4 cellular contexts compared by ENCODE assay signal in the genomic region with DNA sequence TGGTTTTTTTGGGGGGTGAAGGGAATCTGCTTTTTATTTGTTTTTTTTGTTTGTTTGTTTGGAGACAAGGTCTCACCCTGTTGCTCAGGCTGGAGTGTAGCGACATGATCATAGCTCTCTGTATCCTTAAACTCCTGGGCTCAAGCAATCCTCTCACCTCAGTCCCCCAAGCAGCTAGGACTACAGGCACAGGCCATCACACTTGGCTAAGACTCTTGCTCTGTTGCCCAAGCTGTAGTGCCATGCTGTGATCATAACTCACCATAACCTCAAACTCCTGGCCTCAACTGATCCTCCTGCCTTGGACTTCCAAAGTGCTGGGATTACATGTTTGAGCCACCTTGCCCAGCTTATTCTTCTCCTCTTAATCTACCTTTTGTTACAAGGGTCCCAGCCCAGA.
TF ChIP-seq lines count a peak whose summit lies in the region.

No MANE protein-coding gene starts in this region.

TF ChIP-seq in SK-N-SH treated with all-trans-retinoic acid at 6 μM for 48 hours, 23 proteins besides CTCF, POLR2A, EP300 and RAD21:
- TF ChIP-seq ISL1 (CRISPR knock-in tag; IDR thresholded peaks at IDR 0.05) (no peak), RARB (CRISPR knock-in tag; IDR thresholded peaks at IDR 0.05) (no peak), CSRNP3 (CRISPR knock-in tag; IDR thresholded peaks at IDR 0.05) (no peak), ZNF70 (CRISPR knock-in tag; IDR thresholded peaks at IDR 0.05) (no peak), PPARA (CRISPR knock-in tag; IDR thresholded peaks at IDR 0.05; ENCODE audit: borderline replicate concordance) (no peak), PATZ1 (CRISPR knock-in tag; IDR thresholded peaks at IDR 0.05; ENCODE audit: borderline replicate concordance) (no peak), GLIS3 (CRISPR knock-in tag; IDR thresholded peaks at IDR 0.05) (no peak), BACH2 (CRISPR knock-in tag; IDR thresholded peaks at IDR 0.05; ENCODE audit: borderline replicate concordance) (no peak), CSDC2 (CRISPR knock-in tag; IDR thresholded peaks at IDR 0.05) (no peak), ZC3H10 (CRISPR knock-in tag; IDR thresholded peaks at IDR 0.05) (no peak), TOX (CRISPR knock-in tag; IDR thresholded peaks at IDR 0.05; ENCODE audit: borderline replicate concordance) (no peak)

TF ChIP-seq in SK-N-SH, 30 proteins besides CTCF, POLR2A, EP300 and RAD21 (continues in another document):
- TF ChIP-seq TCF12 (IDR thresholded peaks at IDR 0.05): no peak
- TF ChIP-seq USF1 (IDR thresholded peaks at IDR 0.05; ENCODE audit: borderline replicate concordance, low read depth): no peak
- TF ChIP-seq, protein P1, sequence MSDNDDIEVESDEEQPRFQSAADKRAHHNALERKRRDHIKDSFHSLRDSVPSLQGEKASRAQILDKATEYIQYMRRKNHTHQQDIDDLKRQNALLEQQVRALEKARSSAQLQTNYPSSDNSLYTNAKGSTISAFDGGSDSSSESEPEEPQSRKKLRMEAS (IDR thresholded peaks at IDR 0.05; ENCODE audit: low read depth): no peak
- no peak for TF ChIP-seq RXRA (IDR thresholded peaks at IDR 0.05; ENCODE audit: borderline replicate concordance, low read depth)
- TF ChIP-seq, protein P2, sequence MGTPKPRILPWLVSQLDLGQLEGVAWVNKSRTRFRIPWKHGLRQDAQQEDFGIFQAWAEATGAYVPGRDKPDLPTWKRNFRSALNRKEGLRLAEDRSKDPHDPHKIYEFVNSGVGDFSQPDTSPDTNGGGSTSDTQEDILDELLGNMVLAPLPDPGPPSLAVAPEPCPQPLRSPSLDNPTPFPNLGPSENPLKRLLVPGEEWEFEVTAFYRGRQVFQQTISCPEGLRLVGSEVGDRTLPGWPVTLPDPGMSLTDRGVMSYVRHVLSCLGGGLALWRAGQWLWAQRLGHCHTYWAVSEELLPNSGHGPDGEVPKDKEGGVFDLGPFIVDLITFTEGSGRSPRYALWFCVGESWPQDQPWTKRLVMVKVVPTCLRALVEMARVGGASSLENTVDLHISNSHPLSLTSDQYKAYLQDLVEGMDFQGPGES (IDR thresholded peaks at IDR 0.05; ENCODE audit: low read depth, low read length): no peak
- TF ChIP-seq NRF1 (IDR thresholded peaks at IDR 0.05; ENCODE audit: low read depth, low read length): no peak
- no peak for TF ChIP-seq USF2 (IDR thresholded peaks at IDR 0.05; ENCODE audit: borderline replicate concordance, low read depth, low read length)
- no peak for TF ChIP-seq RCOR1 (IDR thresholded peaks at IDR 0.05; ENCODE audit: low read length)
- TF ChIP-seq NFIC (IDR thresholded peaks at IDR 0.05; ENCODE audit: borderline replicate concordance): no peak
- no peak for TF ChIP-seq YY1 (IDR thresholded peaks at IDR 0.05; ENCODE audit: low read depth)
- TF ChIP-seq CHD2 (IDR thresholded peaks at IDR 0.05; ENCODE audit: low read length, partially characterized antibody): no peak
- TF ChIP-seq EZH2phosphoT487 (IDR thresholded peaks at IDR 0.05; ENCODE audit: borderline replicate concordance, low read depth): no peak
- TF ChIP-seq RFX5 (IDR thresholded peaks at IDR 0.05; ENCODE audit: low read length): no peak
- no peak for TF ChIP-seq JUND (IDR thresholded peaks at IDR 0.05)
- no peak for TF ChIP-seq GABPA (IDR thresholded peaks at IDR 0.05; ENCODE audit: low read depth)

TF ChIP-seq in WTC11, 78 proteins besides CTCF, POLR2A, EP300 and RAD21 (continues in another document):
- TF ChIP-seq, protein P3, sequence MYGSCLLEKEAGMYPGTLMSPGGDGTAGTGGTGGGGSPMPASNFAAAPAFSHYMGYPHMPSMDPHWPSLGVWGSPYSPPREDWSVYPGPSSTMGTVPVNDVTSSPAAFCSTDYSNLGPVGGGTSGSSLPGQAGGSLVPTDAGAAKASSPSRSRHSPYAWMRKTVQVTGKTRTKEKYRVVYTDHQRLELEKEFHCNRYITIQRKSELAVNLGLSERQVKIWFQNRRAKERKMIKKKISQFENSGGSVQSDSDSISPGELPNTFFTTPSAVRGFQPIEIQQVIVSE (CRISPR knock-in tag; IDR thresholded peaks at IDR 0.05; ENCODE audit: borderline replicate concordance): no peak
- no peak for TF ChIP-seq ZNF532 (CRISPR knock-in tag; IDR thresholded peaks at IDR 0.05; ENCODE audit: borderline replicate concordance)
- no peak for TF ChIP-seq ETV6 (CRISPR knock-in tag; IDR thresholded peaks at IDR 0.05)
- no peak for TF ChIP-seq E2F5 (CRISPR knock-in tag; IDR thresholded peaks at IDR 0.05)
- no peak for TF ChIP-seq ZNF416 (CRISPR knock-in tag; IDR thresholded peaks at IDR 0.05)
- TF ChIP-seq FOXP1 (CRISPR knock-in tag; IDR thresholded peaks at IDR 0.05; ENCODE audit: borderline replicate concordance): no peak
- no peak for TF ChIP-seq NR2C2 (CRISPR knock-in tag; IDR thresholded peaks at IDR 0.05)
- no peak for TF ChIP-seq HMGXB4 (CRISPR knock-in tag; IDR thresholded peaks at IDR 0.05)
- no peak for TF ChIP-seq NFATC4 (CRISPR knock-in tag; IDR thresholded peaks at IDR 0.05)
- no peak for TF ChIP-seq TP53 (CRISPR knock-in tag; IDR thresholded peaks at IDR 0.05)
- TF ChIP-seq ZNF219 (CRISPR knock-in tag; IDR thresholded peaks at IDR 0.05; ENCODE audit: borderline replicate concordance): no peak

TF ChIP-seq in HepG2, 621 proteins besides CTCF, POLR2A, EP300 and RAD21:
- peak; percentile 15; the same call in 1 of the 2 replicates for TF ChIP-seq PAXIP1 (CRISPR knock-in tag; conservative IDR thresholded peaks at IDR 0.05)
- no peak for TF ChIP-seq RBM22 (optimal IDR thresholded peaks at IDR 0.05; ENCODE audit: low read length)
